Comparison of ENCODE assay signal across 20 cellular contexts in genomic region chr18:59266876-59267510, GRCh38. TPM values are rescaled to one million over a fixed set of nuclear protein-coding genes. Genes with fewer than 3 reads are reported as not detected.
DNase-seq lines count a peak whose midpoint lies in the region; ATAC-seq, FAIRE-seq and TF ChIP-seq lines count a peak whose summit lies in the region.
"Had no signal": no experiment of that assay in that cellular context is flagged by ENCODE, and none has a peak within 500 bp of the region (broad histone marks: within the 10 kb centered on the region; RNA-seq: fewer than 3 reads in every experiment).

No MANE protein-coding gene starts in this region.

- peaks cover 20% of the 10 kb centered on the region for H3K4me1 ChIP-seq in CD4-positive, CD25-positive, alpha-beta regulatory T cell (ENCODE audit: control insufficient read depth, insufficient read depth, low read length, poor library complexity, severe bottlenecking)
- H3K4me1 ChIP-seq in CD8-positive, alpha-beta memory T cell (ENCODE audit: insufficient read depth, low read length): no peaks in the 10 kb centered on the region

- POLR2A ChIA-PET in WTC11 (lab: Charles Lee): no interaction called here
- POLR2A ChIA-PET in CD8-positive, alpha-beta memory T cell (lab: Charles Lee): no interaction called here
- POLR2A ChIA-PET in activated CD4-positive, alpha-beta memory T cell treated with anti-CD3 and anti-CD28 coated beads for 36 hours (lab: Charles Lee): interaction anchor here (0.7 kb wide), 1 partner anchor 144 kb away, joined by 4 read pairs; no protein-coding TSS in a partner anchor

- peaks cover 38% of the 10 kb centered on the region for H3K27me3 ChIP-seq in CD4-positive, CD25-positive, alpha-beta regulatory T cell (ENCODE audit: control insufficient read depth, insufficient read depth, low read length)
- peaks cover 41% of the 10 kb centered on the region for H3K27me3 ChIP-seq in CD8-positive, alpha-beta memory T cell (ENCODE audit: insufficient read depth, low read length, poor library complexity, severe bottlenecking)

- H3K27ac ChIP-seq in CD4-positive, CD25-positive, alpha-beta regulatory T cell (ENCODE audit: insufficient read depth, low read length, poor library complexity, severe bottlenecking): no peak overlapping the region
- H3K27ac ChIP-seq in CD8-positive, alpha-beta memory T cell (ENCODE audit: low read depth, low read length): no peak overlapping the region
- H3K27ac ChIP-seq: BLaER1 treated with 17β-estradiol and CSF1 and Interleukin-3, amounts not matched to agents 10 nM and 100 nM; SK-N-MC had no signal

- TF ChIP-seq CTCF in D721Med (IDR thresholded peaks at IDR 0.05; ENCODE audit: insufficient read depth, missing control alignments) (no peak), WTC11 (IDR thresholded peaks at IDR 0.05) (no peak), nephron (IDR thresholded peaks at IDR 0.05; ENCODE audit: unreplicated experiment in 3 of 3) (no peak)

- no peaks in the 10 kb centered on the region for H3K36me3 ChIP-seq in CD4-positive, CD25-positive, alpha-beta regulatory T cell (ENCODE audit: control insufficient read depth, insufficient read depth, low read length)
- no peaks in the 10 kb centered on the region for H3K36me3 ChIP-seq in CD8-positive, alpha-beta memory T cell (ENCODE audit: insufficient read depth, low read length)
- H3K36me3 ChIP-seq: BLaER1 treated with 17β-estradiol and CSF1 and Interleukin-3, amounts not matched to agents 10 nM and 100 nM had no signal

- no peak for DNase-seq in CD4-positive, CD25-positive, alpha-beta regulatory T cell
- DNase-seq in D721Med (ENCODE audit: insufficient read length, low spot score) (no peak), WTC11 (ENCODE audit: low spot score) (no peak), LoVo (ENCODE audit: low spot score) (no peak)
- DNase-seq in CD8-positive, alpha-beta memory T cell: no peak
- no peak for DNase-seq in activated CD4-positive, alpha-beta memory T cell treated with anti-CD3 and anti-CD28 coated beads for 36 hours
- DNase-seq: COR-L47, DND-41, GDM1, HFFc6, MM.1S, NCI-H1694 treated with DMSO at 0.1 percent for 48 hours, NCI-H2171, NCI-H774 had no signal

- no peak overlapping the region for H3K27ac Mint-ChIP-seq in CD4-positive, CD25-positive, alpha-beta regulatory T cell
- H3K27ac Mint-ChIP-seq in WTC11: no peak overlapping the region
- no peak overlapping the region for H3K27ac Mint-ChIP-seq in nephron
- H3K27ac Mint-ChIP-seq in CD8-positive, alpha-beta memory T cell: no peak overlapping the region
- no peak overlapping the region for H3K27ac Mint-ChIP-seq in activated CD4-positive, alpha-beta memory T cell treated with anti-CD3 and anti-CD28 coated beads for 36 hours
- H3K27ac Mint-ChIP-seq: HFFc6 had no signal

- H3K4me3 Mint-ChIP-seq in CD4-positive, CD25-positive, alpha-beta regulatory T cell: peak overlapping the region in 3 of 4 donors; percentile 9 to 21 (median 17)
- peak overlapping the region; percentile 69 for H3K4me3 Mint-ChIP-seq in WTC11
- peak overlapping the region; percentile 29 to 74 (median 55) for H3K4me3 Mint-ChIP-seq in nephron
- peak overlapping the region in 2 of 7 donors; percentile 28 to 59 for H3K4me3 Mint-ChIP-seq in CD8-positive, alpha-beta memory T cell
- no peak overlapping the region for H3K4me3 Mint-ChIP-seq in activated CD4-positive, alpha-beta memory T cell treated with anti-CD3 and anti-CD28 coated beads for 36 hours
- H3K4me3 Mint-ChIP-seq: HFFc6 had no signal

- peaks cover 92% of the 10 kb centered on the region for H3K27me3 Mint-ChIP-seq in CD4-positive, CD25-positive, alpha-beta regulatory T cell
- H3K27me3 Mint-ChIP-seq in WTC11 (ENCODE audit: low read depth): peaks cover 98% of the 10 kb centered on the region
- H3K27me3 Mint-ChIP-seq in nephron (ENCODE audit: low read depth): peaks cover 99% of the 10 kb centered on the region
- peaks cover 74 to 87% of the 10 kb centered on the region in 2 donors for H3K27me3 Mint-ChIP-seq in CD8-positive, alpha-beta memory T cell
- H3K27me3 Mint-ChIP-seq in activated CD4-positive, alpha-beta memory T cell treated with anti-CD3 and anti-CD28 coated beads for 36 hours: peaks cover 90% of the 10 kb centered on the region

- peaks cover 5 to 37% (median 15%) of the 10 kb centered on the region in 4 donors for H3K4me1 Mint-ChIP-seq in CD4-positive, CD25-positive, alpha-beta regulatory T cell
- peaks cover 64% of the 10 kb centered on the region for H3K4me1 Mint-ChIP-seq in WTC11
- peaks cover 29% of the 10 kb centered on the region for H3K4me1 Mint-ChIP-seq in nephron
- H3K4me1 Mint-ChIP-seq in CD8-positive, alpha-beta memory T cell: peaks cover 17 to 50% (median 25%) of the 10 kb centered on the region in 3 donors
- H3K4me1 Mint-ChIP-seq in activated CD4-positive, alpha-beta memory T cell treated with anti-CD3 and anti-CD28 coated beads for 36 hours (ENCODE audit: low read depth): peaks cover 37% of the 10 kb centered on the region

- peak; percentile 75 for FAIRE-seq in D721Med (lab: Jason Lieb, UNC)
- FAIRE-seq: GM19239 had no signal

- intact Hi-C loops in activated CD4-positive, alpha-beta memory T cell treated with anti-CD3 and anti-CD28 coated beads for 36 hours (cut with micrococcal nuclease): loop anchor here (2.0 to 5.0 kb wide), 4 partner anchors 40 to 135 kb away; no protein-coding TSS in a partner anchor

- H3K9me3 Mint-ChIP-seq in CD4-positive, CD25-positive, alpha-beta regulatory T cell: peaks cover 0 to 5% (median 0%) of the 10 kb centered on the region in 7 donors
- H3K9me3 Mint-ChIP-seq in WTC11: no peaks in the 10 kb centered on the region
- H3K9me3 Mint-ChIP-seq in nephron: peaks cover 9% of the 10 kb centered on the region
- H3K9me3 Mint-ChIP-seq in CD8-positive, alpha-beta memory T cell: peaks cover 0 to 4% (median 3%) of the 10 kb centered on the region in 5 donors
- H3K9me3 Mint-ChIP-seq in activated CD4-positive, alpha-beta memory T cell treated with anti-CD3 and anti-CD28 coated beads for 36 hours: no peaks in the 10 kb centered on the region
- H3K9me3 Mint-ChIP-seq: HFFc6 had no signal

- H3K9me3 ChIP-seq in CD4-positive, CD25-positive, alpha-beta regulatory T cell (ENCODE audit: control insufficient read depth in 2 of 2, low read length in 2 of 2): no peaks in the 10 kb centered on the region
- no peaks in the 10 kb centered on the region for H3K9me3 ChIP-seq in CD8-positive, alpha-beta memory T cell (ENCODE audit: low read length)

- CTCF ChIA-PET in WTC11 (lab: Charles Lee): interaction anchor here (1.9 to 4.9 kb wide), 5 partner anchors 17 to 499 kb away, joined by 4 to 45 read pairs (median 31); partner anchors contain the start of genes GRP and SEC11C
- CTCF ChIA-PET in CD8-positive, alpha-beta memory T cell (lab: Charles Lee): no interaction called here
- CTCF ChIA-PET in activated CD4-positive, alpha-beta memory T cell treated with anti-CD3 and anti-CD28 coated beads for 36 hours (lab: Charles Lee): interaction anchor here (1.0 to 3.9 kb wide), 3 partner anchors 18 to 183 kb away, joined by 4 to 22 read pairs (median 17); no protein-coding TSS in a partner anchor

- H3K36me3 Mint-ChIP-seq in CD4-positive, CD25-positive, alpha-beta regulatory T cell: peaks cover 3% of the 10 kb centered on the region
- no peaks in the 10 kb centered on the region; the same call in 1 of the 2 replicates for H3K36me3 Mint-ChIP-seq in WTC11
- H3K36me3 Mint-ChIP-seq in nephron (ENCODE audit: low read depth): no peaks in the 10 kb centered on the region
- H3K36me3 Mint-ChIP-seq in CD8-positive, alpha-beta memory T cell: no peaks in the 10 kb centered on the region
- no peaks in the 10 kb centered on the region for H3K36me3 Mint-ChIP-seq in activated CD4-positive, alpha-beta memory T cell treated with anti-CD3 and anti-CD28 coated beads for 36 hours

- ATAC-seq in CD4-positive, CD25-positive, alpha-beta regulatory T cell (ENCODE audit: low read depth in 2 of 2): no peak
- no peak for ATAC-seq in WTC11
- ATAC-seq: Right ventricle myocardium inferior had no signal

- no peak overlapping the region for H3K4me3 ChIP-seq in CD4-positive, CD25-positive, alpha-beta regulatory T cell (ENCODE audit: low read depth, low read length)
- H3K4me3 ChIP-seq in CD8-positive, alpha-beta memory T cell (ENCODE audit: low read length): no peak overlapping the region
- H3K4me3 ChIP-seq: BLaER1 treated with 17β-estradiol and CSF1 and Interleukin-3, amounts not matched to agents 10 nM and 100 nM; SK-N-MC had no signal

TF ChIP-seq in WTC11, 78 proteins besides CTCF, POLR2A, EP300 and RAD21 (continues in another document):
- no peak for TF ChIP-seq FOXP4 (CRISPR knock-in tag; IDR thresholded peaks at IDR 0.05)
- TF ChIP-seq NFATC4 (CRISPR knock-in tag; IDR thresholded peaks at IDR 0.05): no peak

RNA-seq across cellular contexts. Expression of gene RAX, which starts 6.3 kb away (rescaled TPM):
- not detected for total RNA-seq in CD4-positive, CD25-positive, alpha-beta regulatory T cell
- not detected for polyA plus RNA-seq in CD4-positive, CD25-positive, alpha-beta regulatory T cell
- 0.57 to 0.94 TPM (median 0.89 TPM) in 3 replicates for total RNA-seq in WTC11 (2021)
- not detected for total RNA-seq in CD8-positive, alpha-beta memory T cell
- not detected for polyA plus RNA-seq in CD8-positive, alpha-beta memory T cell
- under 1 TPM in 1 of 2 experiments, not detected in 1; 0.17 TPM for total RNA-seq in activated CD4-positive, alpha-beta memory T cell treated with anti-CD3 and anti-CD28 coated beads for 36 hours
- total RNA-seq: HFFc6, NCI-H460, Right ventricle myocardium inferior had no signal

RNA-seq across cellular contexts. Expression of gene GRP, which starts 47.0 kb away (rescaled TPM):
- not detected for total RNA-seq in CD4-positive, CD25-positive, alpha-beta regulatory T cell
- polyA plus RNA-seq in CD4-positive, CD25-positive, alpha-beta regulatory T cell: not detected
- total RNA-seq in WTC11 (2021): 0.22 TPM in 1 of 3 replicates, not detected in the others
- not detected for total RNA-seq in CD8-positive, alpha-beta memory T cell
- not detected for polyA plus RNA-seq in CD8-positive, alpha-beta memory T cell
- not detected for total RNA-seq in activated CD4-positive, alpha-beta memory T cell treated with anti-CD3 and anti-CD28 coated beads for 36 hours
- total RNA-seq: HFFc6, NCI-H460, Right ventricle myocardium inferior had no signal

RNA-seq across cellular contexts. Expression of gene CPLX4, which starts 51.5 kb away (rescaled TPM):
- total RNA-seq in CD4-positive, CD25-positive, alpha-beta regulatory T cell: not detected
- not detected for polyA plus RNA-seq in CD4-positive, CD25-positive, alpha-beta regulatory T cell
- total RNA-seq in WTC11 (2021): not detected in 3 replicates
- not detected for total RNA-seq in CD8-positive, alpha-beta memory T cell
- polyA plus RNA-seq in CD8-positive, alpha-beta memory T cell: not detected
- total RNA-seq in activated CD4-positive, alpha-beta memory T cell treated with anti-CD3 and anti-CD28 coated beads for 36 hours: not detected
- total RNA-seq: HFFc6, NCI-H460, Right ventricle myocardium inferior had no signal
